In the genomic region with DNA sequence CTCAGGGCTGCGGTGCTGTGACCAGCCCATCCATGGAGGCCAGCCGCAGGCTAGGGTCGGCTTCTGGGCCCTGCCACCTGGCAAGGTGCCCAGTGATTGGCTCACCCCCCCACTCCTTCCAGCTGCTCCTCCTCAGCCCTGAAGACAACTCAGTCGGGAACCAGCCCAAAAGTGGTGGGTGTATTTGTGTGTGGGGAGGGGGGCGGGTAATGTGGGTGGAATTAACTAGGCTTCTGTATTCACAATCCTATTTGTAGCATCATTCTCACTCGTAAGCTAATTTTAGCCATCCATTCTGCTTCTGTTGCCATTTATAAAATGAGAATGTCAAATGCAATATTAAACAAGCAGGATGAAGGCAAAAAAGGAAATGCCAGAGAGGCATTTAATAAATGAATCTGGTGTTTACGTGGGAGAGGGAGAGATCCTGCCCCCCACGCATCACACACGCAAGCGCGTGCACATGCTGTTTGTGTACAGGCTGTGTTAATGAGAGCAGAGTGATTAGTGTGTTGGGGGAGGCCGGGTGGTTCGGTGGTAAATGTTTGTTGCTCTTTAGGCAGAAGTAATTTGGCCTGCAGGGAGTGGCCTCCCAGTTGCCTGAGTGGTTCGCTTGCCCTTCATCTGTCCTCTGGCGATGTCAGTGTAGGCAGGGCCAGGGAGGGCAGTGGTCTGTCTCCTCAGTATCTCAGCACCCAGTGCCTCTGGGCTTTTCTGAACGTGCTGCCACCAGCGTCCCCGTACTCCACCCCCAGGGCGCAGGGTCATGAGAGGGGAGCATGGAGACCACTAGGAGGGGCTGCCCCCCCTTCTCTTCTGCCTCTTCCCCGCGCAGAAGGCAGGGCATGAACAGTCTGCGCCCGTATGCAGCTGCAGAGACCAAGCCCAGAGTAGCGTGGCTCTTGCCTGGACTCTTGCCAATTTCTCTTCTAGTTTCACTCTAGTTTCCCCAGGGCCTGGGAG, we compare ENCODE assay signal across 8 cellular contexts.
A peak's percentile ranks its signal among the peaks of the same experiment; 100 is the strongest.
DNase-seq lines count a peak whose midpoint lies in the region; ATAC-seq lines count a peak whose summit lies in the region.

No MANE protein-coding gene starts in this region.

- intact Hi-C loops in Right ventricle myocardium superior (cut with DNase I) (no loop called here), posterior cingulate gyrus (cut with DNase I) (no loop called here)

- peaks cover 12% of the 10 kb centered on the region for H3K36me3 Mint-ChIP-seq in activated T-helper 17 cell treated with anti-CD3 and anti-CD28 coated beads, Interleukin-2, amount 50 U/mL, for 72 hours (ENCODE audit: low read depth)

- H3K4me1 Mint-ChIP-seq in activated T-helper 17 cell treated with anti-CD3 and anti-CD28 coated beads, Interleukin-2, amount 50 U/mL, for 72 hours: peaks cover 43% of the 10 kb centered on the region

- H3K9me3 Mint-ChIP-seq in activated T-helper 17 cell treated with anti-CD3 and anti-CD28 coated beads, Interleukin-2, amount 50 U/mL, for 72 hours: no peaks in the 10 kb centered on the region

- H3K4me3 Mint-ChIP-seq in activated T-helper 17 cell treated with anti-CD3 and anti-CD28 coated beads, Interleukin-2, amount 50 U/mL, for 72 hours: peak overlapping the region; percentile 72

- DNase-seq in activated gamma-delta T cell treated with Interleukin-2 at 50 U/mL for 16 hours (peak; percentile 49), activated gamma-delta T cell (lab: John Stamatoyannopoulos, UW) (no peak), NCI-H345 treated with DMSO at 0.1 percent for 48 hours (lab: John Stamatoyannopoulos, UW; ENCODE audit: unreplicated experiment) (peak; percentile 90), Right ventricle myocardium superior (peak; percentile 72), posterior cingulate gyrus (peak in 7 of 10 donors; percentile 52 to 88 (median 56)), 8988T (no peak)

- H3K27me3 Mint-ChIP-seq in activated T-helper 17 cell treated with anti-CD3 and anti-CD28 coated beads, Interleukin-2, amount 50 U/mL, for 72 hours: no peaks in the 10 kb centered on the region

- ATAC-seq in HG03095 (IDR thresholded peaks at IDR 0.05; ENCODE audit: unreplicated experiment): peak; percentile 58
- peak; percentile 20 for ATAC-seq in activated T-helper 17 cell treated with anti-CD3 and anti-CD28 coated beads, Interleukin-2, amount 50 U/mL, for 72 hours (replicated peaks)
- ATAC-seq in Right ventricle myocardium superior (ENCODE audit: poor library complexity): peak; percentile 82

- H3K27ac Mint-ChIP-seq in activated T-helper 17 cell treated with anti-CD3 and anti-CD28 coated beads, Interleukin-2, amount 50 U/mL, for 72 hours: peak overlapping the region; percentile 95

Comparison
In these comparisons a context has a peak if more than half of its experiments do, and no peak if none do; other contexts are left out.
1. DNase-seq: peak in activated gamma-delta T cell treated with Interleukin-2 at 50 U/mL for 16 hours (single experiment), NCI-H345 treated with DMSO at 0.1 percent for 48 hours (single experiment), Right ventricle myocardium superior (single experiment) and posterior cingulate gyrus (7 of 10); none in activated gamma-delta T cell (single experiment) and 8988T (single experiment).
2. ATAC-seq: peak in every context shown above with its lines; median percentile 82 in Right ventricle myocardium superior; 58 in HG03095; 20 in activated T-helper 17 cell treated with anti-CD3 and anti-CD28 coated beads, Interleukin-2, amount 50 U/mL, for 72 hours.